In genomic region chr7:129435414-129435829, GRCh38 we compare ENCODE assay signal across 10 cellular contexts. TPM values are rescaled to one million over a fixed set of nuclear protein-coding genes. Genes with fewer than 3 reads are reported as not detected.
DNase-seq lines count a peak whose midpoint lies in the region; ATAC-seq and TF ChIP-seq lines count a peak whose summit lies in the region.
"Had no signal": no experiment of that assay in that cellular context is flagged by ENCODE, and none has a peak within 500 bp of the region (broad histone marks: within the 10 kb centered on the region; RNA-seq: fewer than 3 reads in every experiment).

No MANE protein-coding gene starts in this region.

- CTCF ChIA-PET in Calu3 (lab: Charles Lee) = interaction anchor here (2.3 kb wide), 1 partner anchor 60 kb away, joined by 12 read pairs; no protein-coding TSS in a partner anchor

- H3K27me3 Mint-ChIP-seq in Calu3 (ENCODE audit: unreplicated experiment) = peaks cover 15% of the 10 kb centered on the region
- peaks cover 26 to 45% (median 33%) of the 10 kb centered on the region in 5 donors for H3K27me3 Mint-ChIP-seq in naive thymus-derived CD8-positive, alpha-beta T cell

- peak overlapping the region; percentile 76 for H3K4me3 ChIP-seq in NB4 (ENCODE audit: low read depth, low read length)

- peaks cover 25% of the 10 kb centered on the region for H3K36me3 Mint-ChIP-seq in Calu3 (ENCODE audit: insufficient read depth, unreplicated experiment)
- H3K36me3 Mint-ChIP-seq in naive thymus-derived CD8-positive, alpha-beta T cell = no peaks in the 10 kb centered on the region

- peak overlapping the region; percentile 94 for H3K4me3 Mint-ChIP-seq in Calu3 (ENCODE audit: low read depth, unreplicated experiment)
- peak overlapping the region; percentile 68 to 96 (median 86) for H3K4me3 Mint-ChIP-seq in naive thymus-derived CD8-positive, alpha-beta T cell

- POLR2A ChIA-PET in naive thymus-derived CD8-positive, alpha-beta T cell (lab: Charles Lee) = interaction anchor here (0.6 kb wide), 1 partner anchor 1106 kb away, joined by 5 read pairs; no protein-coding TSS in a partner anchor

- DNase-seq in Calu3 (no peak), NB4 (ENCODE audit: low read depth) (no peak), cerebellar cortex (ENCODE audit: low spot score) (peak; percentile 7), NOMO-1 (lab: John Stamatoyannopoulos, UW; ENCODE audit: unreplicated experiment in 2 of 2) (no peak), NCI-H1105 (lab: John Stamatoyannopoulos, UW) (no peak), NCI-H2171 (lab: John Stamatoyannopoulos, UW) (no peak)
- no peak for DNase-seq in naive thymus-derived CD8-positive, alpha-beta T cell
- DNase-seq in central memory CD4-positive, alpha-beta T cell = no peak
- DNase-seq: activated CD4-positive, alpha-beta T cell treated with anti-CD3 and anti-CD28 coated beads, Interleukin-2, amount 50 U/mL, for 4 hours; NCI-H2081 treated with DMSO at 0.1 percent for 48 hours had no signal

- no peak for TF ChIP-seq POLR2A in NB4 (IDR thresholded peaks at IDR 0.05; ENCODE audit: extremely low read depth, insufficient read length)

- H3K4me1 Mint-ChIP-seq in Calu3 (ENCODE audit: low read depth, unreplicated experiment) = peaks cover 37% of the 10 kb centered on the region
- H3K4me1 Mint-ChIP-seq in naive thymus-derived CD8-positive, alpha-beta T cell = peaks cover 15 to 24% (median 17%) of the 10 kb centered on the region in 4 donors

- intact Hi-C loops in Calu3 (cut with micrococcal nuclease; ENCODE audit: unreplicated experiment) = no loop called here

- H3K27ac Mint-ChIP-seq in Calu3 (ENCODE audit: unreplicated experiment) = no peak overlapping the region
- H3K27ac Mint-ChIP-seq in naive thymus-derived CD8-positive, alpha-beta T cell = no peak overlapping the region

- H3K9me3 Mint-ChIP-seq in Calu3 (ENCODE audit: low read depth, unreplicated experiment) = no peaks in the 10 kb centered on the region
- H3K9me3 Mint-ChIP-seq in naive thymus-derived CD8-positive, alpha-beta T cell = no peaks in the 10 kb centered on the region

- TF ChIP-seq CTCF in Calu3 (IDR thresholded peaks at IDR 0.05; ENCODE audit: unreplicated experiment) = no peak
- TF ChIP-seq CTCF in NB4 (IDR thresholded peaks at IDR 0.05; ENCODE audit: low read depth, low read length) = no peak

- no peak for ATAC-seq in naive thymus-derived CD8-positive, alpha-beta T cell

- BruUV-seq in Calu3 (replicated peaks; lab: Mats Ljungman, UMichigan) = no TSS peak

RNA-seq across cellular contexts. Expression of gene STRIP2, which starts 1.2 kb away (rescaled TPM):
- total RNA-seq in Calu3 (2022) = 10.1 and 13.2 TPM in 2 replicates
- total RNA-seq in naive thymus-derived CD8-positive, alpha-beta T cell = under 1 TPM in 1 of 2 experiments, not detected in 1; 0.11 TPM
- polyA plus RNA-seq in naive thymus-derived CD8-positive, alpha-beta T cell = not detected

Comparison
In these comparisons a context has a peak if more than half of its experiments do, and no peak if none do; other contexts are left out.
1. RNA of gene STRIP2, which starts 1.2 kb away (total RNA-seq): 10.1 to 13.2 TPM in Calu3; 0.11 TPM in naive thymus-derived CD8-positive, alpha-beta T cell; every median in the first group is over 10 times any median in the second.